Comparison of ENCODE assay signal across 27 cellular contexts in genomic region chr6:36634317-36634716, GRCh38. TPM values are rescaled to one million over a fixed set of nuclear protein-coding genes. Genes with fewer than 3 reads are reported as not detected.
DNase-seq lines count a peak whose midpoint lies in the region; ATAC-seq, FAIRE-seq and TF ChIP-seq lines count a peak whose summit lies in the region.
"Had no signal": no experiment of that assay in that cellular context is flagged by ENCODE, and none has a peak within 500 bp of the region (broad histone marks: within the 10 kb centered on the region; RNA-seq: fewer than 3 reads in every experiment).

No MANE protein-coding gene starts in this region.

- H3K9ac ChIP-seq in mammary epithelial cell (ENCODE audit: insufficient read depth, low read length) (no peak overlapping the region), mesenchymal stem cell (ENCODE audit: low read length) (peak overlapping the region; percentile 47), kidney (ENCODE audit: low read length in 2 of 2) (no peak overlapping the region)

- H2BK5ac ChIP-seq in mesenchymal stem cell (ENCODE audit: low read depth, low read length, poor library complexity, severe bottlenecking): no peak overlapping the region

- H4K91ac ChIP-seq in mesenchymal stem cell (ENCODE audit: low read length): no peak overlapping the region

- H2BK12ac ChIP-seq in mesenchymal stem cell (ENCODE audit: low read length in 2 of 2): peak overlapping the region in 1 of 2 experiments; percentile 65

- peak overlapping the region; percentile 68 for H2AK5ac ChIP-seq in mesenchymal stem cell (ENCODE audit: low read length, severe bottlenecking)

- TF ChIP-seq POLR2A in breast epithelium (IDR thresholded peaks at IDR 0.05) (no peak), spleen (IDR thresholded peaks at IDR 0.05) (no peak)

- H3K9me3 ChIP-seq in breast epithelium (no peaks in the 10 kb centered on the region), mammary epithelial cell (replicated peaks; ENCODE audit: insufficient read depth, low read length) (no peaks in the 10 kb centered on the region), mesenchymal stem cell (ENCODE audit: control insufficient read depth, low read length) (no peaks in the 10 kb centered on the region), spleen (no peaks in the 10 kb centered on the region), kidney (ENCODE audit: control insufficient read depth in 1 of 2, low read length in 2 of 2) (no peaks in the 10 kb centered on the region)
- H3K9me3 ChIP-seq: body of pancreas, Peyer's patch, psoas muscle, thyroid gland had no signal

- H3K23ac ChIP-seq in mesenchymal stem cell (ENCODE audit: low read length in 2 of 2): no peak overlapping the region

- no peaks in the 10 kb centered on the region for H3K79me2 ChIP-seq in mammary epithelial cell (ENCODE audit: insufficient read depth, low read length)

- dilution Hi-C loops in mammary epithelial cell (cut with HindIII; ENCODE audit: low sequenced_read_pairs): no loop called here

- no peak overlapping the region for H2BK120ac ChIP-seq in mesenchymal stem cell (ENCODE audit: low read depth, low read length)

- no peak overlapping the region for H2BK15ac ChIP-seq in mesenchymal stem cell (ENCODE audit: low read depth, poor library complexity, severe bottlenecking)

- CTCF ChIA-PET in mammary epithelial cell (lab: Charles Lee; ENCODE audit: low non-redundant PET): no interaction called here

- no peak for FAIRE-seq in kidney (lab: Jason Lieb, UNC)
- FAIRE-seq: endometrium had no signal

- TF ChIP-seq CTCF in breast epithelium (IDR thresholded peaks at IDR 0.05) (no peak), mammary epithelial cell (conservative IDR thresholded peaks at IDR 0.05 in 1 of 2, IDR thresholded peaks at IDR 0.05 in 1 of 2; ENCODE audit: extremely low read depth in 1 of 2, insufficient read depth in 1 of 2, low read depth in 1 of 2, low read length in 2 of 2) (no peak), spleen (IDR thresholded peaks at IDR 0.05 in 8 of 11, conservative IDR thresholded peaks at IDR 0.05 in 3 of 11) (no peak), kidney (IDR thresholded peaks at IDR 0.05; ENCODE audit: borderline replicate concordance, extremely low read depth, insufficient read depth) (no peak)

- H3K4me3 ChIP-seq in breast epithelium: no peak overlapping the region
- no peak overlapping the region for H3K4me3 ChIP-seq in mammary epithelial cell (replicated peaks in 1 of 3; ENCODE audit: insufficient read depth in 1 of 3, low read depth in 2 of 3, low read length in 3 of 3)
- no peak overlapping the region for H3K4me3 ChIP-seq in mesenchymal stem cell (ENCODE audit: insufficient read depth in 1 of 2, low read depth in 1 of 2, low read length in 2 of 2)
- H3K4me3 ChIP-seq in spleen: no peak overlapping the region
- no peak overlapping the region for H3K4me3 ChIP-seq in kidney (ENCODE audit: low read length in 2 of 2)
- H3K4me3 ChIP-seq: body of pancreas, Peyer's patch, psoas muscle, thyroid gland had no signal

- no peak overlapping the region for H3K4ac ChIP-seq in mesenchymal stem cell (ENCODE audit: low read depth in 1 of 2, low read length in 2 of 2)

- in situ Hi-C loops in mammary epithelial cell (cut with MboI; ENCODE audit: low sequenced_read_pairs in 2 of 2): no loop called here

- H4K20me1 ChIP-seq in mammary epithelial cell (ENCODE audit: insufficient read depth, low read length): no peaks in the 10 kb centered on the region

- 95% methylated on average over 7 of the region's 8 CpGs for WGBS in mammary epithelial cell (ENCODE audit: low coverage, missing lambda C conversion rate)
- WGBS in mesenchymal stem cell: 94% methylated on average over 8 of the region's 8 CpGs
- 86 to 95% (median 90%) methylated on average over 8 of the region's 8 CpGs for WGBS in spleen, 5 donors

- peak overlapping the region; percentile 27 for H4K8ac ChIP-seq in mesenchymal stem cell (ENCODE audit: low read length)

- H3K27me3 ChIP-seq in breast epithelium (no peaks in the 10 kb centered on the region), mammary epithelial cell (ENCODE audit: insufficient read depth, low read length) (peaks cover 3% of the 10 kb centered on the region), mesenchymal stem cell (ENCODE audit: control insufficient read depth in 1 of 2, insufficient read depth in 1 of 2, low read length in 2 of 2) (no peaks in the 10 kb centered on the region), spleen (replicated peaks in 1 of 7) (no peaks in the 10 kb centered on the region)
- H3K27me3 ChIP-seq: body of pancreas, Peyer's patch, thyroid gland had no signal

- H3K14ac ChIP-seq in mesenchymal stem cell (ENCODE audit: low read length in 2 of 2): no peak overlapping the region

- DNase-seq in breast epithelium (ENCODE audit: low spot score in 2 of 2): no peak
- no peak for DNase-seq in mammary epithelial cell
- DNase-seq in amniotic epithelial cell (ENCODE audit: low read depth): peak; percentile 46
- DNase-seq in mesenchymal stem cell: no peak
- peak; percentile 15 for DNase-seq in spleen
- no peak for DNase-seq in kidney
- no peak for DNase-seq in GDM1 (lab: John Stamatoyannopoulos, UW)
- DNase-seq: 8988T; activated CD4-positive, alpha-beta T cell treated with anti-CD3 and anti-CD28 coated beads, Interleukin-2, amount 50 U/mL, for 1 hour; activated naive CD8-positive, alpha-beta T cell treated with anti-CD3 and anti-CD28 coated beads, Interleukin-2, amount 10 ng/mL, durations not matched to agents 7 days and 5 days; cortex of kidney; glutamatergic neuron; HCEC 1CT; MM.1S; NCI-H1417 treated with DMSO at 0.1 percent for 48 hours; NCI-H2107; nephron progenitor cell; psoas muscle; stimulated activated CD4-positive, alpha-beta T cell treated with anti-CD3 and anti-CD28 coated beads, Interleukin-4, amount 100 ng/mL, for 4 hours; stimulated activated naive CD8-positive, alpha-beta T cell treated with anti-CD3 and anti-CD28 coated beads, Interleukin-15, Interleukin-2, amounts not matched to agents 100 U/mL and 50 U/mL, for 24 hours; T-helper 2 cell had no signal

- intact Hi-C loops in breast epithelium (cut with DNase I; ENCODE audit: low total_unique reads) (loop anchor here (10.0 kb wide), 1 partner anchor 120 kb away; no protein-coding TSS in a partner anchor), mammary epithelial cell (cut with micrococcal nuclease) (no loop called here), spleen (cut with DNase I; ENCODE audit: low total_unique reads) (no loop called here), kidney (cut with DNase I) (no loop called here)

- H3K79me1 ChIP-seq in mesenchymal stem cell (replicated peaks; ENCODE audit: low read length, poor library complexity, severe bottlenecking): no peaks in the 10 kb centered on the region

- H3K27ac ChIP-seq in breast epithelium (peak overlapping the region; percentile 33 to 34), mammary epithelial cell (ENCODE audit: insufficient read depth, low read depth, low read length) (no peak overlapping the region), mesenchymal stem cell (ENCODE audit: low read length, poor library complexity, severe bottlenecking) (peak overlapping the region; percentile 72), spleen (no peak overlapping the region), kidney (ENCODE audit: low read depth in 2 of 2, low read length in 2 of 2) (no peak overlapping the region)
- H3K27ac ChIP-seq: Peyer's patch had no signal

- H3K4me2 ChIP-seq in mammary epithelial cell (ENCODE audit: insufficient read depth, low read depth, low read length) (no peak overlapping the region), mesenchymal stem cell (ENCODE audit: low read length, poor library complexity, severe bottlenecking) (peak overlapping the region; percentile 2)

- no peaks in the 10 kb centered on the region for H3K36me3 ChIP-seq in breast epithelium
- H3K36me3 ChIP-seq in mammary epithelial cell (ENCODE audit: insufficient read depth, low read length): no peaks in the 10 kb centered on the region
- no peaks in the 10 kb centered on the region for H3K36me3 ChIP-seq in mesenchymal stem cell (ENCODE audit: control insufficient read depth in 1 of 2, insufficient read depth in 2 of 2, low read depth in 1 of 2, low read length in 2 of 2)
- no peaks in the 10 kb centered on the region for H3K36me3 ChIP-seq in spleen
- no peaks in the 10 kb centered on the region for H3K36me3 ChIP-seq in kidney (ENCODE audit: control insufficient read depth in 1 of 2, insufficient read depth in 2 of 2, low read length in 2 of 2)
- H3K36me3 ChIP-seq: Peyer's patch, thyroid gland had no signal

- no peak overlapping the region for H2AFZ ChIP-seq in mammary epithelial cell (ENCODE audit: low read depth, low read length)
- no peak overlapping the region for H2AFZ ChIP-seq in mesenchymal stem cell (ENCODE audit: low read depth, low read length)

- peaks cover 0 to 7% of the 10 kb centered on the region in 2 donors for H3K4me1 ChIP-seq in breast epithelium
- no peaks in the 10 kb centered on the region for H3K4me1 ChIP-seq in mammary epithelial cell (ENCODE audit: insufficient read depth, low read length)
- H3K4me1 ChIP-seq in mesenchymal stem cell (ENCODE audit: control insufficient read depth, insufficient read depth, low read depth, low read length): peaks cover 24% of the 10 kb centered on the region
- peaks cover 0 to 14% (median 7%) of the 10 kb centered on the region in 6 donors for H3K4me1 ChIP-seq in spleen
- peaks cover 0 to 3% of the 10 kb centered on the region in 2 donors for H3K4me1 ChIP-seq in kidney (ENCODE audit: control insufficient read depth in 1 of 2, insufficient read depth in 1 of 2, low read depth in 1 of 2, low read length in 2 of 2)

- H3K18ac ChIP-seq in mesenchymal stem cell (ENCODE audit: low read depth in 1 of 2, low read length in 2 of 2): peak overlapping the region; percentile 5 to 54

- BruUV-seq in mammary epithelial cell (replicated peaks; lab: Mats Ljungman, UMichigan): no TSS peak

- no peak for ATAC-seq in GM19395 (IDR thresholded peaks at IDR 0.05; ENCODE audit: unreplicated experiment)
- ATAC-seq: activated T-helper 17 cell treated with anti-CD3 and anti-CD28 coated beads, Interleukin-2, amount 50 U/mL, for 72 hours; stimulated activated naive CD8-positive, alpha-beta T cell treated with anti-CD3 and anti-CD28 coated beads, Interleukin-15, Interleukin-2, amounts not matched to agents 100 U/mL and 50 U/mL, for 24 hours had no signal

RNA-seq across cellular contexts. Expression of gene SRSF3, which starts 40.2 kb away (rescaled TPM):
- total RNA-seq in breast epithelium (100 to 1,000 TPM; 163 to 425 (median 276) TPM), mammary epithelial cell (100 to 1,000 TPM; 167 to 323 TPM), spleen (100 to 1,000 TPM in 6 of 7 donors, 10 to 100 TPM in 1; 93.8 to 271 (median 215) TPM), kidney (257 TPM)
- polyA plus RNA-seq in mammary epithelial cell (394 TPM), spleen (100 to 1,000 TPM; 121 to 224 (median 173) TPM), kidney (ENCODE audit: insufficient read depth, low read depth, low replicate concordance) (222 TPM)
- 185 TPM for polyA minus RNA-seq in mammary epithelial cell
- polyA plus RNA-seq in mesenchymal stem cell (2013, experiment 1 of 2): 146 TPM
- polyA plus RNA-seq in mesenchymal stem cell (2013, experiment 2 of 2): 152 TPM

RNA-seq across cellular contexts. Expression of gene CDKN1A, which starts 44.2 kb away (rescaled TPM):
- total RNA-seq in breast epithelium (100 to 1,000 TPM; 125 to 144 (median 143) TPM), mammary epithelial cell (100 to 1,000 TPM; 687 to 707 TPM), spleen (10 to 100 TPM; 26.5 to 58.5 (median 32.8) TPM), kidney (66.2 TPM)
- polyA plus RNA-seq in mammary epithelial cell (414 TPM), spleen (10 to 100 TPM; 10.7 to 18.4 (median 11.9) TPM), kidney (ENCODE audit: insufficient read depth, low read depth, low replicate concordance) (46.4 TPM)
- polyA minus RNA-seq in mammary epithelial cell: 451 TPM
- polyA plus RNA-seq in mesenchymal stem cell (2013, experiment 1 of 2): 604 TPM
- polyA plus RNA-seq in mesenchymal stem cell (2013, experiment 2 of 2): 615 TPM

Comparison
In these comparisons a context has a peak if more than half of its experiments do, and no peak if none do; other contexts are left out.
1. H3K27ac ChIP-seq: peak in breast epithelium (2 of 2) and mesenchymal stem cell (single experiment); none in mammary epithelial cell (single experiment), spleen (0 of 8) and kidney (0 of 2).
2. RNA of gene CDKN1A, which starts 44.2 kb away (total RNA-seq): 687 to 707 TPM in mammary epithelial cell; 125 to 144 TPM in breast epithelium, 66.2 TPM in kidney (single experiment) and 26.5 to 58.5 TPM in spleen; every median in the first group is over 4 times any median in the second.
3. DNase-seq: peak in amniotic epithelial cell (single experiment) and spleen (single experiment); none in breast epithelium (0 of 2), mammary epithelial cell (single experiment), mesenchymal stem cell (single experiment), kidney (single experiment) and GDM1 (single experiment).